ENCODE assay signal across 11 cellular contexts in genomic region chr17:33521784-33522183, GRCh38.
DNase-seq lines count a peak whose midpoint lies in the region; ATAC-seq and TF ChIP-seq lines count a peak whose summit lies in the region.
"Had no signal": no experiment of that assay in that cellular context is flagged by ENCODE, and none has a peak within 500 bp of the region (broad histone marks: within the 10 kb centered on the region; RNA-seq: fewer than 3 reads in every experiment).

No MANE protein-coding gene starts in this region.

- intact Hi-C loops in Right ventricle myocardium superior (cut with DNase I), result loop anchor here (5.0 kb wide), 1 partner anchor 151 kb away; no protein-coding TSS in a partner anchor

- TF ChIP-seq CTCF in cardiac muscle cell (IDR thresholded peaks at IDR 0.05; ENCODE audit: low read depth, low read length) (peak; percentile 42), epithelial cell of proximal tubule (conservative IDR thresholded peaks at IDR 0.05; ENCODE audit: low read depth, low read length) (peak; percentile 82)

- H3K27me3 ChIP-seq in cardiac muscle cell, result no peaks in the 10 kb centered on the region
- peaks cover 3% of the 10 kb centered on the region for H3K27me3 ChIP-seq in effector memory CD4-positive, alpha-beta T cell (replicated peaks; ENCODE audit: control insufficient read depth, insufficient read depth, low read length, poor library complexity, severe bottlenecking)
- H3K27me3 ChIP-seq: thyroid gland had no signal

- H3K9me3 ChIP-seq in cardiac muscle cell (ENCODE audit: low read depth), result no peaks in the 10 kb centered on the region
- H3K9me3 ChIP-seq in effector memory CD4-positive, alpha-beta T cell (ENCODE audit: control insufficient read depth, low read length), result no peaks in the 10 kb centered on the region
- H3K9me3 ChIP-seq: thyroid gland had no signal

- no peak overlapping the region for H3K27ac Mint-ChIP-seq in stimulated activated effector memory CD8-positive, alpha-beta T cell treated with anti-CD3 and anti-CD28 coated beads, Interleukin-12 subunit alpha, Interleukin-12 subunit beta, amount 100 ng/mL, for 72 hours
- H3K27ac Mint-ChIP-seq: activated naive CD4-positive, alpha-beta T cell treated with anti-CD3 and anti-CD28 coated beads, Interleukin-2, amount 50 U/mL, for 24 hours had no signal

- H3K4me3 Mint-ChIP-seq in stimulated activated effector memory CD8-positive, alpha-beta T cell treated with anti-CD3 and anti-CD28 coated beads, Interleukin-12 subunit alpha, Interleukin-12 subunit beta, amount 100 ng/mL, for 72 hours, result no peak overlapping the region
- H3K4me3 Mint-ChIP-seq: activated naive CD4-positive, alpha-beta T cell treated with anti-CD3 and anti-CD28 coated beads, Interleukin-2, amount 50 U/mL, for 24 hours had no signal

- H3K36me3 ChIP-seq in cardiac muscle cell, result no peaks in the 10 kb centered on the region
- no peaks in the 10 kb centered on the region for H3K36me3 ChIP-seq in effector memory CD4-positive, alpha-beta T cell (ENCODE audit: control insufficient read depth, insufficient read depth, low read length)
- H3K36me3 ChIP-seq: thyroid gland had no signal

- peaks cover 7% of the 10 kb centered on the region for H3K4me1 Mint-ChIP-seq in stimulated activated effector memory CD8-positive, alpha-beta T cell treated with anti-CD3 and anti-CD28 coated beads, Interleukin-12 subunit alpha, Interleukin-12 subunit beta, amount 100 ng/mL, for 72 hours
- H3K4me1 Mint-ChIP-seq: activated naive CD4-positive, alpha-beta T cell treated with anti-CD3 and anti-CD28 coated beads, Interleukin-2, amount 50 U/mL, for 24 hours had no signal

- H3K4me3 ChIP-seq in cardiac muscle cell (no peak overlapping the region), epithelial cell of proximal tubule (ENCODE audit: low read depth, low read length) (no peak overlapping the region)
- no peak overlapping the region for H3K4me3 ChIP-seq in effector memory CD4-positive, alpha-beta T cell (ENCODE audit: insufficient read depth, low read depth, low read length, poor library complexity, severe bottlenecking)
- H3K4me3 ChIP-seq: thyroid gland had no signal

- H3K9me3 Mint-ChIP-seq in stimulated activated effector memory CD8-positive, alpha-beta T cell treated with anti-CD3 and anti-CD28 coated beads, Interleukin-12 subunit alpha, Interleukin-12 subunit beta, amount 100 ng/mL, for 72 hours, result no peaks in the 10 kb centered on the region
- H3K9me3 Mint-ChIP-seq: activated naive CD4-positive, alpha-beta T cell treated with anti-CD3 and anti-CD28 coated beads, Interleukin-2, amount 50 U/mL, for 24 hours had no signal

- H3K36me3 Mint-ChIP-seq in stimulated activated effector memory CD8-positive, alpha-beta T cell treated with anti-CD3 and anti-CD28 coated beads, Interleukin-12 subunit alpha, Interleukin-12 subunit beta, amount 100 ng/mL, for 72 hours, result no peaks in the 10 kb centered on the region
- H3K36me3 Mint-ChIP-seq: activated naive CD4-positive, alpha-beta T cell treated with anti-CD3 and anti-CD28 coated beads, Interleukin-2, amount 50 U/mL, for 24 hours had no signal

- no peak for ATAC-seq in Right ventricle myocardium superior (ENCODE audit: poor library complexity)
- peak; percentile 19 for ATAC-seq in stimulated activated effector memory CD8-positive, alpha-beta T cell treated with anti-CD3 and anti-CD28 coated beads, Interleukin-12 subunit alpha, Interleukin-12 subunit beta, amount 100 ng/mL, for 72 hours

- DNase-seq in cardiac muscle cell (ENCODE audit: low read depth in 1 of 2, low spot score in 1 of 2), result peak in 1 of 2 donors; percentile 36
- no peak for DNase-seq in Right ventricle myocardium superior
- peak; percentile 8 for DNase-seq in NCI-H69 (lab: John Stamatoyannopoulos, UW)
- no peak for DNase-seq in epithelial cell of proximal tubule (ENCODE audit: low read depth)
- no peak for DNase-seq in stimulated activated effector memory CD8-positive, alpha-beta T cell treated with anti-CD3 and anti-CD28 coated beads, Interleukin-12 subunit alpha, Interleukin-12 subunit beta, amount 100 ng/mL, for 72 hours (ENCODE audit: low spot score in 2 of 2)
- DNase-seq in effector memory CD4-positive, alpha-beta T cell, result no peak
- no peak for DNase-seq in NCI-H2196 (lab: John Stamatoyannopoulos, UW; ENCODE audit: unreplicated experiment)
- DNase-seq in NCI-H187 treated with DMSO at 0.1 percent for 48 hours (lab: John Stamatoyannopoulos, UW), result no peak
- DNase-seq: NCI-H1694 treated with DMSO at 0.1 percent for 48 hours, thyroid gland had no signal

- no peak overlapping the region for H3K27ac ChIP-seq in cardiac muscle cell
- no peak overlapping the region for H3K27ac ChIP-seq in effector memory CD4-positive, alpha-beta T cell (ENCODE audit: insufficient read depth, low read length, poor library complexity, severe bottlenecking)
- H3K27ac ChIP-seq: thyroid gland had no signal

- no peaks in the 10 kb centered on the region for H3K4me1 ChIP-seq in cardiac muscle cell (ENCODE audit: low read depth)
- no peaks in the 10 kb centered on the region for H3K4me1 ChIP-seq in effector memory CD4-positive, alpha-beta T cell (ENCODE audit: control insufficient read depth, insufficient read depth, low read length, poor library complexity, severe bottlenecking)
- H3K4me1 ChIP-seq: thyroid gland had no signal
